ENCODE assay signal across 13 cellular contexts in the genomic region with DNA sequence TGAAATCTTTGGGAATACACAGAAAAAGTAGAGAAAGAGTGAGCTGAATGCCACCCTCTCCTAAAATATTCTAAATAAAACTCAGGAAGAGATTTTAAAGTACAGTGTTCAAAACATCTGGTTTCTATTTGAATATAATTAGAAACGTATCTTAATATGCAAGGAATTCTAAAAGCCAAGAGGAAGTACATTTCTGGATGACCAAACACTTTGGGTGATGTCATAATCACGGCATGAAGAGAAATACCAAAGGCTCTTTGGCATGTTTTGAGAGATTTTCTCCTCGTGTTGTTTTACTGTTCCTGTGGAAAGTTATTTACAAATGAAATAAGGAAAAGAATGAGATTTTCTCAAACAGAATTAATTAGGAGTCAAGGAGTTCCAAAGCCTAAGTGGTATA.
A peak's percentile ranks its signal among the peaks of the same experiment; 100 is the strongest.
DNase-seq lines count a peak whose midpoint lies in the region; ATAC-seq lines count a peak whose summit lies in the region.
"Had no signal": no experiment of that assay in that cellular context is flagged by ENCODE, and none has a peak within 500 bp of the region (broad histone marks: within the 10 kb centered on the region; RNA-seq: fewer than 3 reads in every experiment).

No MANE protein-coding gene starts in this region.

- H3K27me3 ChIP-seq in skeletal muscle satellite cell (ENCODE audit: control insufficient read depth, insufficient read depth, low read length): no peaks in the 10 kb centered on the region

- ATAC-seq in activated naive CD8-positive, alpha-beta T cell treated with anti-CD3 and anti-CD28 coated beads, Interleukin-2, amount 50 U/mL, for 24 hours: no peak
- no peak for ATAC-seq in HG02623 (IDR thresholded peaks at IDR 0.05; ENCODE audit: unreplicated experiment)
- ATAC-seq: activated CD4-positive, CD25-positive, alpha-beta regulatory T cell treated with anti-CD3 and anti-CD28 coated beads, Interleukin-2, amount 50 U/mL, for 24 hours; naive thymus-derived CD4-positive, alpha-beta T cell had no signal

- no peaks in the 10 kb centered on the region for H3K9me3 ChIP-seq in skeletal muscle satellite cell (replicated peaks; ENCODE audit: low read length)

- peaks cover 13% of the 10 kb centered on the region for H3K4me1 ChIP-seq in skeletal muscle satellite cell (ENCODE audit: control insufficient read depth, insufficient read depth, low read length)

- no peak overlapping the region for H3K27ac Mint-ChIP-seq in activated naive CD8-positive, alpha-beta T cell treated with anti-CD3 and anti-CD28 coated beads, Interleukin-2, amount 50 U/mL, for 24 hours
- H3K27ac Mint-ChIP-seq: activated T-helper 1 cell treated with anti-CD3 and anti-CD28 coated beads, Interleukin-12 subunit alpha, Interleukin-12 subunit beta, Interleukin-2, Interleukin-4 antibody, amounts not matched to agents 30 ng/mL and 10 ng/mL and 1 ng/mL, durations not matched to agents 14 hours and 24 hours and 36 hours; naive thymus-derived CD4-positive, alpha-beta T cell had no signal

- H3K36me3 Mint-ChIP-seq in activated naive CD8-positive, alpha-beta T cell treated with anti-CD3 and anti-CD28 coated beads, Interleukin-2, amount 50 U/mL, for 24 hours (ENCODE audit: low read depth): no peaks in the 10 kb centered on the region
- H3K36me3 Mint-ChIP-seq: naive thymus-derived CD4-positive, alpha-beta T cell had no signal

- H3K36me3 ChIP-seq in skeletal muscle satellite cell (ENCODE audit: insufficient read depth, low read length): no peaks in the 10 kb centered on the region

- peak overlapping the region; percentile 32 for H3K9ac ChIP-seq in skeletal muscle satellite cell (ENCODE audit: low read depth, low read length)

- no peaks in the 10 kb centered on the region for H3K4me1 Mint-ChIP-seq in activated naive CD8-positive, alpha-beta T cell treated with anti-CD3 and anti-CD28 coated beads, Interleukin-2, amount 50 U/mL, for 24 hours
- H3K4me1 Mint-ChIP-seq: naive thymus-derived CD4-positive, alpha-beta T cell had no signal

- no peaks in the 10 kb centered on the region for H3K9me3 Mint-ChIP-seq in activated naive CD8-positive, alpha-beta T cell treated with anti-CD3 and anti-CD28 coated beads, Interleukin-2, amount 50 U/mL, for 24 hours
- H3K9me3 Mint-ChIP-seq: activated T-helper 1 cell treated with anti-CD3 and anti-CD28 coated beads, Interleukin-12 subunit alpha, Interleukin-12 subunit beta, Interleukin-2, Interleukin-4 antibody, amounts not matched to agents 30 ng/mL and 10 ng/mL and 1 ng/mL, durations not matched to agents 14 hours and 24 hours and 36 hours; naive thymus-derived CD4-positive, alpha-beta T cell had no signal

- no peak overlapping the region for H3K4me3 Mint-ChIP-seq in activated naive CD8-positive, alpha-beta T cell treated with anti-CD3 and anti-CD28 coated beads, Interleukin-2, amount 50 U/mL, for 24 hours
- H3K4me3 Mint-ChIP-seq: activated T-helper 1 cell treated with anti-CD3 and anti-CD28 coated beads, Interleukin-12 subunit alpha, Interleukin-12 subunit beta, Interleukin-2, Interleukin-4 antibody, amounts not matched to agents 30 ng/mL and 10 ng/mL and 1 ng/mL, durations not matched to agents 14 hours and 24 hours and 36 hours; naive thymus-derived CD4-positive, alpha-beta T cell had no signal

- DNase-seq in H4 (ENCODE audit: low spot score) (peak; percentile 53), amniotic stem cell (lab: John Stamatoyannopoulos, UW) (peak; percentile 85), fibroblast of the conjunctiva (ENCODE audit: low read depth) (peak; percentile 78), islet precursor cell (no peak)
- no peak for DNase-seq in activated naive CD8-positive, alpha-beta T cell treated with anti-CD3 and anti-CD28 coated beads, Interleukin-2, amount 50 U/mL, for 24 hours
- DNase-seq in activated CD8-positive, alpha-beta memory T cell treated with anti-CD3 and anti-CD28 coated beads, Interleukin-2, amount 50 U/mL, for 4 hours: no peak
- DNase-seq: KBM-7; naive thymus-derived CD4-positive, alpha-beta T cell; NCI-H345 had no signal

- peaks cover 10% of the 10 kb centered on the region for H3K27me3 Mint-ChIP-seq in activated naive CD8-positive, alpha-beta T cell treated with anti-CD3 and anti-CD28 coated beads, Interleukin-2, amount 50 U/mL, for 24 hours

- peak overlapping the region; percentile 42 for H3K4me2 ChIP-seq in skeletal muscle satellite cell (ENCODE audit: low read length)

- H3K4me3 ChIP-seq in skeletal muscle satellite cell (ENCODE audit: low read length): no peak overlapping the region

Comparison
In these comparisons a context has a peak if more than half of its experiments do, and no peak if none do; other contexts are left out.
1. DNase-seq: peak in H4 (single experiment), amniotic stem cell (single experiment) and fibroblast of the conjunctiva (single experiment); none in islet precursor cell (single experiment), activated naive CD8-positive, alpha-beta T cell treated with anti-CD3 and anti-CD28 coated beads, Interleukin-2, amount 50 U/mL, for 24 hours (single experiment) and activated CD8-positive, alpha-beta memory T cell treated with anti-CD3 and anti-CD28 coated beads, Interleukin-2, amount 50 U/mL, for 4 hours (single experiment).